Comparison of ENCODE assay signal across 1 cellular context in genomic region chr9:136567651-136568287, GRCh38.
TF ChIP-seq lines count a peak whose summit lies in the region.

No MANE protein-coding gene starts in this region.

TF ChIP-seq in A549, 52 proteins besides CTCF, POLR2A, EP300 and RAD21 (continued from another document):
- peak; percentile 89; the same call in 1 of the 2 replicates for TF ChIP-seq EHF (CRISPR knock-in tag; IDR thresholded peaks at IDR 0.05)
- TF ChIP-seq ZNF302 (CRISPR knock-in tag; IDR thresholded peaks at IDR 0.05), result peak; percentile 80; the same call in 1 of the 2 replicates
- peak in 1 of 2 experiments; percentile 54; a peak in 1 of 5 replicates for TF ChIP-seq JUN (IDR thresholded peaks at IDR 0.05)
- TF ChIP-seq HEYL (CRISPR knock-in tag; IDR thresholded peaks at IDR 0.05), result 0 out of 2 replicates have a peak, but pooled peaks have one; percentile 57
- no peak for TF ChIP-seq RFX5 (IDR thresholded peaks at IDR 0.05)
- TF ChIP-seq FOSL2 (IDR thresholded peaks at IDR 0.05), result no peak
- peak; percentile 80 for TF ChIP-seq FOSL2 (CRISPR knock-in tag; IDR thresholded peaks at IDR 0.05)
- no peak for TF ChIP-seq KDM5A (IDR thresholded peaks at IDR 0.05)
- peak; percentile 98 for TF ChIP-seq E2F6 (IDR thresholded peaks at IDR 0.05; ENCODE audit: borderline replicate concordance, low read depth)
- peak; percentile 21; the same call in 1 of the 2 replicates for TF ChIP-seq FOSB (CRISPR knock-in tag; IDR thresholded peaks at IDR 0.05)
- TF ChIP-seq USF2 (IDR thresholded peaks at IDR 0.05), result peak; percentile 91
- peak; percentile 87 for TF ChIP-seq HOXB5 (CRISPR knock-in tag; IDR thresholded peaks at IDR 0.05)
- peak; percentile 84; the same call in 1 of the 2 replicates for TF ChIP-seq MYC (IDR thresholded peaks at IDR 0.05; ENCODE audit: borderline replicate concordance, low read length)
- TF ChIP-seq CBX8 (IDR thresholded peaks at IDR 0.05), result no peak
